9 cellular contexts compared by ENCODE assay signal in the genomic region with DNA sequence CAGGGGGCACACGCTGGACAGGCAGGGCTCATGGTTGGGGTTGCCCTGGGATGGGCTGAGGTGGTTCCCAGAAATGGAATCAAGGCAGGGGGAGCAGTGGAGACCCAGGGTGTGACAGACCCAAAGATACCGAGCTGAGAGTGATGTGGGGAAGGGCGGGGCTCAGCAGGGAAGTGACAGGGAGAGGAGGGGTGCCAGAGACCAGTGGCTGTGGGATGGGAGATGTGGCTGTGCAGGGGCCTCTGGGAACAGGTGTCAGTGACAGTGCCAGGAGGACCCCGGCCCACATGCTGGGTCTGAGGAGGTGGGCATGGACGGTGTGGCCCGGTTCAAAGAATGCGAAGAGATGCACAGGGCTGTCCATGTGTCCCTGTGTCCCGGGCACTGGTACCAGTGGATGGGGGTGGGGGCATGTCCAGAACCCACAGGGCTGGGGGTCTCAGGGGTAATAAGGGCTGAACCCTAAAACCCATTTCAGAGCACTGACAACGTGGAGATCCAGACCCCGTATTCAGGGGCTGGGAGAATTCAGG. TPM values are rescaled to one million over a fixed set of nuclear protein-coding genes. Genes with fewer than 3 reads are reported as not detected.
DNase-seq lines count a peak whose midpoint lies in the region; ATAC-seq, FAIRE-seq and TF ChIP-seq lines count a peak whose summit lies in the region.
"Had no signal": no experiment of that assay in that cellular context is flagged by ENCODE, and none has a peak within 500 bp of the region (broad histone marks: within the 10 kb centered on the region; RNA-seq: fewer than 3 reads in every experiment).

No MANE protein-coding gene starts in this region.

- H3F3A ChIP-seq in SU-DHL-6 (ENCODE audit: insufficient read depth) = no peaks in the 10 kb centered on the region

- H2AFZ ChIP-seq in SU-DHL-6 (ENCODE audit: low read depth, low read length, severe bottlenecking) = no peak overlapping the region

- H3K4me3 ChIP-seq in GM06990 (replicated peaks; ENCODE audit: low read depth, low read length) = peak overlapping the region; percentile 88
- peak overlapping the region; percentile 83 for H3K4me3 ChIP-seq in SU-DHL-6 (ENCODE audit: insufficient read depth, low read length, poor library complexity, severe bottlenecking)
- H3K4me3 ChIP-seq in fibroblast of villous mesenchyme (ENCODE audit: low read depth, low read length) = peak overlapping the region; percentile 66
- peak overlapping the region; percentile 74 for H3K4me3 ChIP-seq in psoas muscle

- H3K9me3 ChIP-seq in SU-DHL-6 (ENCODE audit: insufficient read depth, low read length) = no peaks in the 10 kb centered on the region
- no peaks in the 10 kb centered on the region for H3K9me3 ChIP-seq in psoas muscle

- H3K27me3 ChIP-seq in GM06990 (replicated peaks; ENCODE audit: control insufficient read depth, insufficient read depth, low read length) = no peaks in the 10 kb centered on the region
- H3K27me3 ChIP-seq in SU-DHL-6 (ENCODE audit: low read length) = no peaks in the 10 kb centered on the region
- no peaks in the 10 kb centered on the region for H3K27me3 ChIP-seq in psoas muscle (ENCODE audit: insufficient read depth in 3 of 3, low read length in 2 of 3)

- no peaks in the 10 kb centered on the region for H3K9me2 ChIP-seq in SU-DHL-6 (replicated peaks; ENCODE audit: insufficient read depth, low read length)

- no peak overlapping the region for H3K27ac ChIP-seq in SU-DHL-6 (ENCODE audit: low read depth, low read length)
- H3K27ac ChIP-seq in psoas muscle = peak overlapping the region; percentile 9

- intact Hi-C loops in psoas muscle (cut with DNase I) = loop anchor here in 1 of 2 donors (5.0 kb wide), 1 partner anchor 86 kb away; no protein-coding TSS in a partner anchor

- DNase-seq in GM06990 (ENCODE audit: extremely low read depth, insufficient read length) (no peak), fibroblast of villous mesenchyme (ENCODE audit: low read depth) (no peak), psoas muscle (no peak), D721Med (ENCODE audit: insufficient read length, low spot score) (no peak), GM10266 (ENCODE audit: extremely low spot score) (no peak), DMS 273 (lab: John Stamatoyannopoulos, UW; ENCODE audit: unreplicated experiment) (no peak)

- peaks cover 26% of the 10 kb centered on the region for H3K4me1 ChIP-seq in psoas muscle

- H3K4me2 ChIP-seq in SU-DHL-6 (ENCODE audit: low read depth, low read length, poor library complexity, severe bottlenecking) = peak overlapping the region; percentile 63

- no peaks in the 10 kb centered on the region for H4K20me1 ChIP-seq in SU-DHL-6 (ENCODE audit: low read depth, low read length)

- no peak for TF ChIP-seq CTCF in GM06990 (IDR thresholded peaks at IDR 0.05; ENCODE audit: insufficient read depth, low read length, poor library complexity, severe bottlenecking)
- TF ChIP-seq CTCF in SU-DHL-6 (IDR thresholded peaks at IDR 0.05; ENCODE audit: insufficient read depth, low read length, poor library complexity, severe bottlenecking) = no peak
- no peak for TF ChIP-seq CTCF in fibroblast of villous mesenchyme (IDR thresholded peaks at IDR 0.05; ENCODE audit: insufficient read depth, low read depth, low read length)
- TF ChIP-seq CTCF in psoas muscle (IDR thresholded peaks at IDR 0.05) = no peak
- no peak for TF ChIP-seq CTCF in D721Med (IDR thresholded peaks at IDR 0.05; ENCODE audit: insufficient read depth, missing control alignments)
- no peak for TF ChIP-seq CTCF in GM10266 (IDR thresholded peaks at IDR 0.05; ENCODE audit: control insufficient read depth, insufficient read depth, low read depth, missing control alignments)

- peaks cover 4% of the 10 kb centered on the region; the same call in 1 of the 2 replicates for H3K36me3 ChIP-seq in GM06990 (ENCODE audit: control insufficient read depth, insufficient read depth, low read length)
- no peaks in the 10 kb centered on the region for H3K36me3 ChIP-seq in SU-DHL-6 (ENCODE audit: low read length)
- no peaks in the 10 kb centered on the region for H3K36me3 ChIP-seq in psoas muscle (ENCODE audit: insufficient read depth in 1 of 2, low read depth in 1 of 2)

- WGBS in psoas muscle, 3 donors = 63 to 64% (median 63%) methylated on average over 10 of the region's 10 CpGs

- peak overlapping the region; percentile 91 for H3K9ac ChIP-seq in SU-DHL-6 (ENCODE audit: low read length)

- H3K79me2 ChIP-seq in SU-DHL-6 (ENCODE audit: insufficient read depth, low read length) = peaks cover 11% of the 10 kb centered on the region

- ATAC-seq in psoas muscle = no peak
- no peak for ATAC-seq in GM18867 (IDR thresholded peaks at IDR 0.05; ENCODE audit: unreplicated experiment)

- FAIRE-seq in D721Med (lab: Jason Lieb, UNC) = no peak

RNA-seq across cellular contexts. Expression of a gene that starts 1.0 kb away (rescaled TPM):
- total RNA-seq in fibroblast of villous mesenchyme = 1.7 and 1.9 TPM in 2 replicates
- 1 to 10 TPM; 3.0 to 4.2 (median 3.9) TPM for total RNA-seq in psoas muscle
- polyA plus RNA-seq in psoas muscle = 1 to 10 TPM; 2.4 to 4.3 (median 3.5) TPM

RNA-seq across cellular contexts. Expression of a gene that starts 19.1 kb away (rescaled TPM):
- total RNA-seq in fibroblast of villous mesenchyme (357 and 457 TPM in 2 replicates), psoas muscle (1,000 to 10,000 TPM in 3 of 4 donors, 100 to 1,000 TPM in 1; 602 to 1,206 (median 1,044) TPM)
- polyA plus RNA-seq in psoas muscle = 1,000 to 10,000 TPM; 3,473 to 5,162 (median 3,791) TPM

RNA-seq across cellular contexts. Expression of a gene that starts 21.3 kb away (rescaled TPM):
- total RNA-seq in fibroblast of villous mesenchyme (not detected in 2 replicates), psoas muscle (not detected)
- under 1 TPM in 2 of 3 donors, not detected in 1; 0.03 to 0.08 TPM for polyA plus RNA-seq in psoas muscle
- total RNA-seq: glomerular endothelial cell had no signal

RNA-seq across cellular contexts. Expression of a gene that starts 38.9 kb away (rescaled TPM):
- total RNA-seq in fibroblast of villous mesenchyme (35.1 and 55.3 TPM in 2 replicates), psoas muscle (10 to 100 TPM; 27.2 to 74.6 (median 46.5) TPM)
- 10 to 100 TPM; 14.4 to 40.5 (median 23.3) TPM for polyA plus RNA-seq in psoas muscle
